ENCODE assay signal across 8 cellular contexts in the genomic region with DNA sequence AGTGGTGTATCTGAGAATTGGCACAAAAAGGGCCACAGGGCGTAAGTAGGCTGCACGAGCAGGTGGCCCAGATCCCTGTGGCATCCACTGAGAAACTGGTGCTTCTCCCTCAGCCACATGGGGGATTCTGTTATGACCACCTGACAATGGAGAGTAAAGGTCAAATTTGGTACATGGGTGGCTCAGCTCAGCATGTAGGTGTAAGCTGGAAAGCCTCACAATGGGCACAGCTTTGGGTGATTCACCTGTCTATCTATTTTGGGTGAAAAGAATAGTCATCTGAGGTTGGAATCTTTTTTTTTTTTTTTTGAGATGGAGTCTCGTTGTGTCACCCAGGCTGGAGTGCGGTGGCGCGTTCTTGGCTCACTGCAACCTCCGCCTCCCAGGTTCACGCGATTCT.
"Had no signal": no experiment of that assay in that cellular context is flagged by ENCODE, and none has a peak within 500 bp of the region (broad histone marks: within the 10 kb centered on the region; RNA-seq: fewer than 3 reads in every experiment).

No MANE protein-coding gene starts in this region.

- H3K4me3 Mint-ChIP-seq: GM23338, H9, HFFc6 had no signal

- DNase-seq: GM23248, GOT3, H7, H9, HCEC 1CT, HFFc6 had no signal

- ATAC-seq: GM23338, HCT116 had no signal

- H3K4me1 Mint-ChIP-seq: GM23338 had no signal

- H3K9me3 Mint-ChIP-seq: HFFc6 had no signal

- H3K27ac Mint-ChIP-seq: GM23338, HFFc6 had no signal
